In the genomic region with DNA sequence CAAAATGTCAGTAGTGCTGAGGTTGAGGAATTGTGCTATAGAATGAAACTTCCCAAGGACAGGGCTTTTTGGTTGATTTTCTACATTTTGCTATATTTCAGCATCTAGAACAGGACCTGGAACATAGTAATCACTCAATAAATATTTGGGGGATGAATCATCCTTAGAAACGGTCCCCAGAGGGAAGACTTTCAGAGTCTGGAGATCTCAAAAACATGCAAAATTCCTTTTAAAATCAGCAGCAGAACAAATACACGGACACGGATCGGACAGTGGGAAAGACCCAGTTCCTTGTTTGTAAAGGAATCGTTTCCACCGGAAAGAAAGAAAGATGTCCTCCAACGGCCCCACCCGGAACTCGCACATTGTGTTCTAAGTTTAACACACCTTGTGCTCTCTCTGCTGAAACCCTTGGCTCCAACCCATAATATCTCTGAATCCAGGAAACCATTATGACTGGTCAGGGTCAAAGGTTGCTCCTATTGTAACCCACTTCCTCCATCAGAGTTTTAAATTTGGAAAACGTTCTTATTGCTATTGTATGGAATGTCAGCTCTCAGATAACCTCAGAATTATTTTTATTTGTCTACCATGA, we compare ENCODE assay signal across 16 cellular contexts.
DNase-seq lines count a peak whose midpoint lies in the region; ATAC-seq, FAIRE-seq and TF ChIP-seq lines count a peak whose summit lies in the region.
"Had no signal": no experiment of that assay in that cellular context is flagged by ENCODE, and none has a peak within 500 bp of the region (broad histone marks: within the 10 kb centered on the region; RNA-seq: fewer than 3 reads in every experiment).

No MANE protein-coding gene starts in this region.

- intact Hi-C loops in K562 (cut with micrococcal nuclease), result no loop called here
- intact Hi-C loops in left ventricle myocardium inferior (cut with micrococcal nuclease), result no loop called here

- H3K27me3 ChIP-seq in K562 (ENCODE audit: control insufficient read depth in 2 of 2, insufficient read depth in 2 of 2, low read length in 2 of 2) (no peaks in the 10 kb centered on the region), left ventricle myocardium inferior (ENCODE audit: low read depth) (peaks cover 24% of the 10 kb centered on the region)

- H3K9ac ChIP-seq in K562 (ENCODE audit: insufficient read depth in 1 of 2, low read depth in 2 of 2, low read length in 2 of 2), result no peak overlapping the region

- DNase-seq in GM04504 (ENCODE audit: low read depth) (peak; percentile 31), K562 (ENCODE audit: extremely low read depth in 1 of 4, low spot score in 3 of 4) (no peak), left ventricle myocardium inferior (peak; percentile 39), stromal cell of bone marrow (ENCODE audit: low read depth) (peak; percentile 41), DMS114 treated with DMSO at 0.1 percent for 48 hours (lab: John Stamatoyannopoulos, UW; ENCODE audit: unreplicated experiment) (no peak), middle frontal gyrus (ENCODE audit: extremely low spot score, low spot score) (no peak), H4 (ENCODE audit: low spot score) (no peak)
- DNase-seq: activated CD4-positive, alpha-beta T cell treated with anti-CD3 and anti-CD28 coated beads, Interleukin-2, amount 50 U/mL, for 1 hour; activated gamma-delta T cell treated with Interleukin-2 at 50 U/mL for 16 hours; CD8-positive, alpha-beta memory T cell; naive B cell; NCI-H2081; SW 1271 had no signal

- TF ChIP-seq POLR2A in K562 (conservative IDR thresholded peaks at IDR 0.05), result no peak

- in situ Hi-C loops in K562 (cut with MboI), result no loop called here

- FAIRE-seq in K562 (lab: Jason Lieb, UNC), result no peak
- FAIRE-seq: colon, H1 had no signal

- H3K79me2 ChIP-seq in K562 (ENCODE audit: control insufficient read depth, insufficient read depth, low read length), result no peaks in the 10 kb centered on the region

- H4K20me1 ChIP-seq in K562 (replicated peaks; ENCODE audit: control insufficient read depth, insufficient read depth, low read length), result no peaks in the 10 kb centered on the region

- no peak overlapping the region for H3K27ac ChIP-seq in K562 (ENCODE audit: extremely low read depth, low read depth, low read length)
- H3K27ac ChIP-seq in left ventricle myocardium inferior (replicated peaks), result peak overlapping the region; percentile 80

- no peak overlapping the region for H3K4me2 ChIP-seq in K562 (ENCODE audit: insufficient read depth, low read length)

- TF ChIP-seq CTCF in K562 (IDR thresholded peaks at IDR 0.05 in 2 of 3, conservative IDR thresholded peaks at IDR 0.05 in 1 of 3; ENCODE audit: insufficient read depth in 2 of 3, low read depth in 1 of 3, low read length in 3 of 3) (no peak), left ventricle myocardium inferior (IDR thresholded peaks at IDR 0.05; ENCODE audit: borderline replicate concordance) (no peak)

- H3K4me3 ChIP-seq in K562 (no peak overlapping the region), left ventricle myocardium inferior (no peak overlapping the region)

- H2AFZ ChIP-seq in K562 (ENCODE audit: low read depth, low read length), result no peak overlapping the region

- H3K36me3 ChIP-seq in K562 (ENCODE audit: control insufficient read depth, insufficient read depth, low read length) (no peaks in the 10 kb centered on the region), left ventricle myocardium inferior (no peaks in the 10 kb centered on the region)

- H3K4me1 ChIP-seq in K562 (replicated peaks in 1 of 2; ENCODE audit: control insufficient read depth in 2 of 2, insufficient read depth in 2 of 2, low read length in 2 of 2), result no peaks in the 10 kb centered on the region
- H3K4me1 ChIP-seq in left ventricle myocardium inferior, result peaks cover 24% of the 10 kb centered on the region

- BruUV-seq in K562 (replicated peaks; lab: Mats Ljungman, UMichigan), result no TSS peak

- 2% methylated on average over 10 of the region's 10 CpGs for WGBS in K562 (ENCODE audit: insufficient coverage, low coverage, missing lambda C conversion rate)

- TF ChIP-seq EP300 in K562 (IDR thresholded peaks at IDR 0.05; ENCODE audit: low read length), result no peak

- no peak for TF ChIP-seq RAD21 in K562 (CRISPR knock-in tag; conservative IDR thresholded peaks at IDR 0.05 in 1 of 2, IDR thresholded peaks at IDR 0.05 in 1 of 2)

- ATAC-seq in K562 (no peak), GM21528 (IDR thresholded peaks at IDR 0.05; ENCODE audit: low FRiP score, unreplicated experiment) (no peak)

- POLR2A ChIA-PET in K562 (lab: Yijun Ruan, JAX), result no interaction called here

- no peaks in the 10 kb centered on the region for H3K9me3 ChIP-seq in K562 (replicated peaks; ENCODE audit: control insufficient read depth, insufficient read depth, low read depth, low read length)
- H3K9me3 ChIP-seq in left ventricle myocardium inferior (replicated peaks), result no peaks in the 10 kb centered on the region

- H3K9me1 ChIP-seq in K562 (ENCODE audit: control insufficient read depth, insufficient read depth, low read length), result no peaks in the 10 kb centered on the region

- CTCF ChIA-PET in K562 (lab: Yijun Ruan, JAX; ENCODE audit: low intra/inter-chr PET ratio), result no interaction called here

TF ChIP-seq in K562, 482 proteins besides CTCF, POLR2A, EP300 and RAD21:
- TF ChIP-seq NR2C2 (CRISPR knock-in tag; IDR thresholded peaks at IDR 0.05), result no peak
- peak; percentile 49 for TF ChIP-seq NR2C2 (tag; IDR thresholded peaks at IDR 0.05)
- no peak for TF ChIP-seq MYC (IDR thresholded peaks at IDR 0.05; ENCODE audit: low read depth, low read length)
- TF ChIP-seq MYC (CRISPR knock-in tag; IDR thresholded peaks at IDR 0.05; ENCODE audit: borderline replicate concordance, low read depth), result no peak
- TF ChIP-seq NR2C1 (IDR thresholded peaks at IDR 0.05), result no peak
- TF ChIP-seq NR2C1 (tag; IDR thresholded peaks at IDR 0.05), result peak; percentile 54

Comparison
In these comparisons a context has a peak if more than half of its experiments do, and no peak if none do; other contexts are left out.
1. DNase-seq: peak in GM04504 (single experiment), left ventricle myocardium inferior (single experiment) and stromal cell of bone marrow (single experiment); none in K562 (0 of 4), DMS114 treated with DMSO at 0.1 percent for 48 hours (single experiment), middle frontal gyrus (single experiment) and H4 (single experiment).